Comparison of ENCODE assay signal across 1 cellular context in the genomic region with DNA sequence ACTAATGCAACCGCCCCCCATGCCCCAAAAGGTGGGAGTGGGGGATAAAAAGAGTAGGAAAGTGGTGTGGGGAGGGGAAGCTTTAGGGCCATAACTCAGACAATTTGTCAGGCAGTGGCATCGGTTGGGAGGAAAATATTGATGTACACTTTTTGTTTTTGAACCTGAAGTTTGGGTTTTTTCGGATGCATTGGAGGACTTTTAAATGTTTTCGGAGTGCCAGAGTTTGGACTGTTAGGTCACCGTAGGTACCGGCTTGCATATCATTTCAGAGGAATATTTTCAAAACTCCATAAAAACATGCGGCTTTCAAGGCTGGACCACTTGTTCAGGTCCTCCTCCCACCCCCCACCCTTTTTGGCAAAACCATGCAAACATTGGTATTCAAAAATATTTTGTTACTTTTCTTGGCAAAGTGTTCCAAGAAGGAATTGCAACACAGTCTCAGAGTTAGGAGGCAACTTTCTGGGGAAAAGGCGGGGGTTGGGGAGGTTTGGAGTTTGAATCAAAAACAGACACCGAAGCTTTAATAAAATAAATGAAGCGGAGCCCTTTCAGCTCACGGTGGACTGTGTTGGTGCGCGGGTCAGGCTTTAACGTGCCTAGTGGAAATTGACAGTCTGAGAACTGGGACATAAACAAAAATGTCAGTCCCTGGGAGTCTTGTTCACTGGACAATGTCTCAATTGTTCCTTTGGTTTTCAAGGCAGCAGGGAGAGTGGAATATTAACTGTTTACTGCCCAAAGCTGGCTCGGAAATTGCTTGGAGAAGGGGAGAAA.
TF ChIP-seq lines count a peak whose summit lies in the region.

No MANE protein-coding gene starts in this region.

TF ChIP-seq in WTC11, 78 proteins besides CTCF, POLR2A, EP300 and RAD21 (continued from another document):
- TF ChIP-seq, protein P1, sequence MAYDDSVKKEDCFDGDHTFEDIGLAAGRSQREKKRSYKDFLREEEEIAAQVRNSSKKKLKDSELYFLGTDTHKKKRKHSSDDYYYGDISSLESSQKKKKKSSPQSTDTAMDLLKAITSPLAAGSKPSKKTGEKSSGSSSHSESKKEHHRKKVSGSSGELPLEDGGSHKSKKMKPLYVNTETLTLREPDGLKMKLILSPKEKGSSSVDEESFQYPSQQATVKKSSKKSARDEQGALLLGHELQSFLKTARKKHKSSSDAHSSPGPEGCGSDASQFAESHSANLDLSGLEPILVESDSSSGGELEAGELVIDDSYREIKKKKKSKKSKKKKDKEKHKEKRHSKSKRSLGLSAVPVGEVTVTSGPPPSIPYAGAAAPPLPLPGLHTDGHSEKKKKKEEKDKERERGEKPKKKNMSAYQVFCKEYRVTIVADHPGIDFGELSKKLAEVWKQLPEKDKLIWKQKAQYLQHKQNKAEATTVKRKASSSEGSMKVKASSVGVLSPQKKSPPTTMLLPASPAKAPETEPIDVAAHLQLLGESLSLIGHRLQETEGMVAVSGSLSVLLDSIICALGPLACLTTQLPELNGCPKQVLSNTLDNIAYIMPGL (CRISPR knock-in tag; IDR thresholded peaks at IDR 0.05): no peak
- TF ChIP-seq, protein P2, sequence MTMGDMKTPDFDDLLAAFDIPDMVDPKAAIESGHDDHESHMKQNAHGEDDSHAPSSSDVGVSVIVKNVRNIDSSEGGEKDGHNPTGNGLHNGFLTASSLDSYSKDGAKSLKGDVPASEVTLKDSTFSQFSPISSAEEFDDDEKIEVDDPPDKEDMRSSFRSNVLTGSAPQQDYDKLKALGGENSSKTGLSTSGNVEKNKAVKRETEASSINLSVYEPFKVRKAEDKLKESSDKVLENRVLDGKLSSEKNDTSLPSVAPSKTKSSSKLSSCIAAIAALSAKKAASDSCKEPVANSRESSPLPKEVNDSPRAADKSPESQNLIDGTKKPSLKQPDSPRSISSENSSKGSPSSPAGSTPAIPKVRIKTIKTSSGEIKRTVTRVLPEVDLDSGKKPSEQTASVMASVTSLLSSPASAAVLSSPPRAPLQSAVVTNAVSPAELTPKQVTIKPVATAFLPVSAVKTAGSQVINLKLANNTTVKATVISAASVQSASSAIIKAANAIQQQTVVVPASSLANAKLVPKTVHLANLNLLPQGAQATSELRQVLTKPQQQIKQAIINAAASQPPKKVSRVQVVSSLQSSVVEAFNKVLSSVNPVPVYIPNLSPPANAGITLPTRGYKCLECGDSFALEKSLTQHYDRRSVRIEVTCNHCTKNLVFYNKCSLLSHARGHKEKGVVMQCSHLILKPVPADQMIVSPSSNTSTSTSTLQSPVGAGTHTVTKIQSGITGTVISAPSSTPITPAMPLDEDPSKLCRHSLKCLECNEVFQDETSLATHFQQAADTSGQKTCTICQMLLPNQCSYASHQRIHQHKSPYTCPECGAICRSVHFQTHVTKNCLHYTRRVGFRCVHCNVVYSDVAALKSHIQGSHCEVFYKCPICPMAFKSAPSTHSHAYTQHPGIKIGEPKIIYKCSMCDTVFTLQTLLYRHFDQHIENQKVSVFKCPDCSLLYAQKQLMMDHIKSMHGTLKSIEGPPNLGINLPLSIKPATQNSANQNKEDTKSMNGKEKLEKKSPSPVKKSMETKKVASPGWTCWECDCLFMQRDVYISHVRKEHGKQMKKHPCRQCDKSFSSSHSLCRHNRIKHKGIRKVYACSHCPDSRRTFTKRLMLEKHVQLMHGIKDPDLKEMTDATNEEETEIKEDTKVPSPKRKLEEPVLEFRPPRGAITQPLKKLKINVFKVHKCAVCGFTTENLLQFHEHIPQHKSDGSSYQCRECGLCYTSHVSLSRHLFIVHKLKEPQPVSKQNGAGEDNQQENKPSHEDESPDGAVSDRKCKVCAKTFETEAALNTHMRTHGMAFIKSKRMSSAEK (CRISPR knock-in tag; IDR thresholded peaks at IDR 0.05; ENCODE audit: borderline replicate concordance): no peak
- no peak for TF ChIP-seq TP53 (CRISPR knock-in tag; IDR thresholded peaks at IDR 0.05)
